Comparison of ENCODE assay signal across 1 cellular context in genomic region chr16:2428051-2428786, GRCh38.
A peak's percentile ranks its signal among the peaks of the same experiment; 100 is the strongest.
TF ChIP-seq lines count a peak whose summit lies in the region.

No MANE protein-coding gene starts in this region.

TF ChIP-seq in GM12878, 131 proteins besides CTCF, POLR2A, EP300 and RAD21:
- peak; percentile 3; the same call in 1 of the 2 replicates for TF ChIP-seq SMC3 (IDR thresholded peaks at IDR 0.05; ENCODE audit: borderline replicate concordance, low read length)
- TF ChIP-seq JUNB (IDR thresholded peaks at IDR 0.05), result no peak
